In genomic region chr1:72697410-72697809, GRCh38 we compare ENCODE assay signal across 34 cellular contexts.
"Had no signal": no experiment of that assay in that cellular context is flagged by ENCODE, and none has a peak within 500 bp of the region (broad histone marks: within the 10 kb centered on the region; RNA-seq: fewer than 3 reads in every experiment).

No MANE protein-coding gene starts in this region.

- H3K4me3 ChIP-seq: MG63 had no signal

- DNase-seq: Karpas-422, Kasumi-1, MG63, MM.1S, MV-4-11, NCI-H1048, NCI-H1092, NCI-H1092 treated with DMSO at 0.1 percent for 48 hours, NCI-H1105, NCI-H1105 treated with DMSO at 0.1 percent for 48 hours, NCI-H1417, NCI-H1417 treated with DMSO at 0.1 percent for 48 hours, NCI-H1436, NCI-H1436 treated with DMSO at 0.1 percent for 48 hours, NCI-H146, NCI-H1694, NCI-H1694 treated with DMSO at 0.1 percent for 48 hours, NCI-H187, NCI-H187 treated with DMSO at 0.1 percent for 48 hours, NCI-H1930, NCI-H2029, NCI-H2029 treated with DMSO at 0.1 percent for 48 hours, NCI-H2081, NCI-H2081 treated with DMSO at 0.1 percent for 48 hours, NCI-H2107, NCI-H2171, NCI-H2171 treated with DMSO at 0.1 percent for 48 hours, NCI-H2227 treated with DMSO at 0.1 percent for 48 hours, NCI-H226, NCI-H345, NCI-H446, NCI-H446 treated with DMSO at 0.1 percent for 48 hours, NCI-H510A, NCI-H510A treated with DMSO at 0.1 percent for 48 hours had no signal

- H3K36me3 ChIP-seq: MG63 had no signal

- H3K9me3 ChIP-seq: MG63 had no signal

- H3K27me3 ChIP-seq: MG63 had no signal
